1 cellular context compared by ENCODE assay signal in genomic region chr11:86717817-86718501, GRCh38.
TF ChIP-seq lines count a peak whose summit lies in the region.

No MANE protein-coding gene starts in this region.

TF ChIP-seq in IMR-90, 13 proteins besides CTCF, POLR2A, EP300 and RAD21 (continued from another document):
- TF ChIP-seq NFE2L2 (IDR thresholded peaks at IDR 0.05; ENCODE audit: low read depth, low read length) (no peak), USF2 (IDR thresholded peaks at IDR 0.05; ENCODE audit: low read depth, low read length) (no peak), ELK1 (IDR thresholded peaks at IDR 0.05; ENCODE audit: borderline replicate concordance, low read depth, low read length) (no peak), CHD1 (IDR thresholded peaks at IDR 0.05; ENCODE audit: low read depth, low read length) (no peak)
